Comparison of ENCODE assay signal across 8 cellular contexts in genomic region chr11:843818-844692, GRCh38. TPM values are rescaled to one million over a fixed set of nuclear protein-coding genes. Genes with fewer than 3 reads are reported as not detected.
DNase-seq lines count a peak whose midpoint lies in the region; ATAC-seq and TF ChIP-seq lines count a peak whose summit lies in the region.

No MANE protein-coding gene starts in this region.

- ATAC-seq in gastroesophageal sphincter = peak; percentile 77

- DNase-seq in AG08395 (ENCODE audit: low spot score) (peak; percentile 92), HFF-Myc (ENCODE audit: extremely low read depth, low read depth) (peak; percentile 91), GM10248 (ENCODE audit: extremely low spot score) (no peak), NCI-H2107 treated with DMSO at 0.1 percent for 48 hours (lab: John Stamatoyannopoulos, UW; ENCODE audit: unreplicated experiment) (no peak)
- no peak for DNase-seq in activated CD4-positive, alpha-beta memory T cell treated with anti-CD3 and anti-CD28 coated beads, Interleukin-2, amount 10 ng/mL, durations not matched to agents 7 days and 5 days
- DNase-seq in activated CD4-positive, alpha-beta T cell treated with anti-CD3 and anti-CD28 coated beads, Interleukin-2, amount 50 U/mL, for 48 hours = no peak

- peak; percentile 53 to 61 for TF ChIP-seq POLR2A in gastroesophageal sphincter (IDR thresholded peaks at IDR 0.05)

- H3K36me3 ChIP-seq in gastroesophageal sphincter (peaks cover 0 to 29% of the 10 kb centered on the region in 2 donors), neuron (ENCODE audit: insufficient read depth, low read length) (peaks cover 23% of the 10 kb centered on the region)

- no peak for TF ChIP-seq EP300 in gastroesophageal sphincter (IDR thresholded peaks at IDR 0.05)

- 0% methylated on average over 1 to 3 of the region's 25 CpGs for WGBS in gastroesophageal sphincter (ENCODE audit: low coverage in 1 of 2), 2 donors

- POLR2A ChIA-PET in activated CD4-positive, alpha-beta memory T cell treated with anti-CD3 and anti-CD28 coated beads, Interleukin-2, amount 10 ng/mL, durations not matched to agents 7 days and 5 days (lab: Charles Lee) = interaction anchor here (1.1 to 5.2 kb wide), 6 partner anchors 11 to 268 kb away, joined by 3 to 45 read pairs (median 24); partner anchors contain the start of genes CD151, CRACR2B, PNPLA2 and RPLP2
- POLR2A ChIA-PET in GM10248 (lab: Yijun Ruan, JAX) = interaction anchor here (0.6 to 1.3 kb wide), 3 partner anchors 10 to 236 kb away, joined by 4 to 6 read pairs (median 5); partner anchors contain the start of gene CD151

- H3K27me3 Mint-ChIP-seq in activated CD4-positive, alpha-beta memory T cell treated with anti-CD3 and anti-CD28 coated beads, Interleukin-2, amount 10 ng/mL, durations not matched to agents 7 days and 5 days = peaks cover 5% of the 10 kb centered on the region

- H3K4me3 ChIP-seq in HFF-Myc (replicated peaks; ENCODE audit: low read depth, low read length) (peak overlapping the region; percentile 98), gastroesophageal sphincter (peak overlapping the region; percentile 91 to 100), neuron (ENCODE audit: low read length) (peak overlapping the region; percentile 95)

- H3K27ac Mint-ChIP-seq in activated CD4-positive, alpha-beta memory T cell treated with anti-CD3 and anti-CD28 coated beads, Interleukin-2, amount 10 ng/mL, durations not matched to agents 7 days and 5 days = no peak overlapping the region

- H3K27ac ChIP-seq in gastroesophageal sphincter = peak overlapping the region; percentile 79 to 98 (median 93)

- H3K27me3 ChIP-seq in gastroesophageal sphincter (peaks cover 14% of the 10 kb centered on the region), neuron (ENCODE audit: insufficient read depth, low read length) (no peaks in the 10 kb centered on the region)

- TF ChIP-seq CTCF in HFF-Myc (IDR thresholded peaks at IDR 0.05; ENCODE audit: low read depth, low read length, missing control alignments) (no peak), gastroesophageal sphincter (IDR thresholded peaks at IDR 0.05) (peak in 2 of 4 experiments; percentile 26 to 31), GM10248 (IDR thresholded peaks at IDR 0.05; ENCODE audit: control extremely low read depth, extremely low read depth, low read depth, missing control alignments) (no peak)

- H3K4me1 Mint-ChIP-seq in activated CD4-positive, alpha-beta memory T cell treated with anti-CD3 and anti-CD28 coated beads, Interleukin-2, amount 10 ng/mL, durations not matched to agents 7 days and 5 days = peaks cover 30% of the 10 kb centered on the region

- H3K4me1 ChIP-seq in gastroesophageal sphincter (peaks cover 6 to 88% (median 39%) of the 10 kb centered on the region in 3 donors), neuron (ENCODE audit: insufficient read depth, low read length) (peaks cover 47% of the 10 kb centered on the region)

- H3K9me3 ChIP-seq in gastroesophageal sphincter = no peaks in the 10 kb centered on the region
- no peaks in the 10 kb centered on the region for H3K9me3 ChIP-seq in neuron (ENCODE audit: low read length)

- CTCF ChIA-PET in activated CD4-positive, alpha-beta memory T cell treated with anti-CD3 and anti-CD28 coated beads, Interleukin-2, amount 10 ng/mL, durations not matched to agents 7 days and 5 days (lab: Charles Lee) = interaction anchor here (1.2 to 1.4 kb wide), 3 partner anchors 13 to 85 kb away, joined by 3 to 4 read pairs (median 3); no protein-coding TSS in a partner anchor
- CTCF ChIA-PET in GM10248 (lab: Yijun Ruan, JAX) = interaction anchor here (1.2 to 1.7 kb wide), 3 partner anchors 13 to 209 kb away, joined by 3 to 5 read pairs (median 3); no protein-coding TSS in a partner anchor

- H3K9me3 Mint-ChIP-seq in activated CD4-positive, alpha-beta memory T cell treated with anti-CD3 and anti-CD28 coated beads, Interleukin-2, amount 10 ng/mL, durations not matched to agents 7 days and 5 days = no peaks in the 10 kb centered on the region

- H3K36me3 Mint-ChIP-seq in activated CD4-positive, alpha-beta memory T cell treated with anti-CD3 and anti-CD28 coated beads, Interleukin-2, amount 10 ng/mL, durations not matched to agents 7 days and 5 days (ENCODE audit: low read depth) = peaks cover 7% of the 10 kb centered on the region

- H2AFZ ChIP-seq in neuron (ENCODE audit: low read depth, low read length) = no peak overlapping the region

- peak overlapping the region; percentile 61 for H3K4me3 Mint-ChIP-seq in activated CD4-positive, alpha-beta memory T cell treated with anti-CD3 and anti-CD28 coated beads, Interleukin-2, amount 10 ng/mL, durations not matched to agents 7 days and 5 days

RNA-seq across cellular contexts. Expression of gene TSPAN4, which starts 1.4 kb away (rescaled TPM):
- 1 to 10 TPM; 4.4 to 4.5 TPM for total RNA-seq in activated CD4-positive, alpha-beta memory T cell treated with anti-CD3 and anti-CD28 coated beads, Interleukin-2, amount 10 ng/mL, durations not matched to agents 7 days and 5 days
- total RNA-seq in gastroesophageal sphincter = 100 to 1,000 TPM in 3 of 4 donors, 10 to 100 TPM in 1; 66.5 to 115 (median 112) TPM

RNA-seq across cellular contexts. Expression of gene POLR2L, which starts 1.7 kb away (rescaled TPM):
- 10 to 100 TPM; 59.3 to 61.5 TPM for total RNA-seq in activated CD4-positive, alpha-beta memory T cell treated with anti-CD3 and anti-CD28 coated beads, Interleukin-2, amount 10 ng/mL, durations not matched to agents 7 days and 5 days
- total RNA-seq in gastroesophageal sphincter = 10 to 100 TPM; 65.5 to 86.0 (median 71.8) TPM

RNA-seq across cellular contexts. Expression of gene CD151, which starts 11.3 kb away (rescaled TPM):
- total RNA-seq in activated CD4-positive, alpha-beta memory T cell treated with anti-CD3 and anti-CD28 coated beads, Interleukin-2, amount 10 ng/mL, durations not matched to agents 7 days and 5 days = 10 to 100 TPM; 28.0 to 28.6 TPM
- 100 to 1,000 TPM; 277 to 794 (median 465) TPM for total RNA-seq in gastroesophageal sphincter

RNA-seq across cellular contexts. Expression of gene CRACR2B, which starts 16.3 kb away (rescaled TPM):
- total RNA-seq in activated CD4-positive, alpha-beta memory T cell treated with anti-CD3 and anti-CD28 coated beads, Interleukin-2, amount 10 ng/mL, durations not matched to agents 7 days and 5 days = 10 to 100 TPM; 12.7 to 13.7 TPM
- total RNA-seq in gastroesophageal sphincter = 10 to 100 TPM in 1 of 4 donors, 1 to 10 TPM in 3; 4.1 to 10.3 (median 6.4) TPM

RNA-seq across cellular contexts. Expression of gene PNPLA2, which starts 25.3 kb away (rescaled TPM):
- 10 to 100 TPM; 66.8 to 70.9 TPM for total RNA-seq in activated CD4-positive, alpha-beta memory T cell treated with anti-CD3 and anti-CD28 coated beads, Interleukin-2, amount 10 ng/mL, durations not matched to agents 7 days and 5 days
- 10 to 100 TPM; 39.7 to 79.4 (median 58.9) TPM for total RNA-seq in gastroesophageal sphincter

Comparison
In these comparisons a context has a peak if more than half of its experiments do, and no peak if none do; other contexts are left out.
1. DNase-seq: peak in AG08395 (single experiment) and HFF-Myc (single experiment); none in activated CD4-positive, alpha-beta memory T cell treated with anti-CD3 and anti-CD28 coated beads, Interleukin-2, amount 10 ng/mL, durations not matched to agents 7 days and 5 days (single experiment), GM10248 (single experiment), activated CD4-positive, alpha-beta T cell treated with anti-CD3 and anti-CD28 coated beads, Interleukin-2, amount 50 U/mL, for 48 hours (0 of 2) and NCI-H2107 treated with DMSO at 0.1 percent for 48 hours (single experiment).
2. RNA of gene TSPAN4, which starts 1.4 kb away (total RNA-seq): 66.5 to 115 TPM in gastroesophageal sphincter; 4.4 to 4.5 TPM in activated CD4-positive, alpha-beta memory T cell treated with anti-CD3 and anti-CD28 coated beads, Interleukin-2, amount 10 ng/mL, durations not matched to agents 7 days and 5 days; every median in the first group is over 10 times any median in the second.
3. RNA of gene CD151, which starts 11.3 kb away (total RNA-seq): 277 to 794 TPM in gastroesophageal sphincter; 28.0 to 28.6 TPM in activated CD4-positive, alpha-beta memory T cell treated with anti-CD3 and anti-CD28 coated beads, Interleukin-2, amount 10 ng/mL, durations not matched to agents 7 days and 5 days; every median in the first group is over 4 times any median in the second.
4. Peak in every context shown above with its lines, with median percentiles within 50 percentile points of each other: H3K4me3 ChIP-seq.